Comparison of ENCODE assay signal across 8 cellular contexts in the genomic region with DNA sequence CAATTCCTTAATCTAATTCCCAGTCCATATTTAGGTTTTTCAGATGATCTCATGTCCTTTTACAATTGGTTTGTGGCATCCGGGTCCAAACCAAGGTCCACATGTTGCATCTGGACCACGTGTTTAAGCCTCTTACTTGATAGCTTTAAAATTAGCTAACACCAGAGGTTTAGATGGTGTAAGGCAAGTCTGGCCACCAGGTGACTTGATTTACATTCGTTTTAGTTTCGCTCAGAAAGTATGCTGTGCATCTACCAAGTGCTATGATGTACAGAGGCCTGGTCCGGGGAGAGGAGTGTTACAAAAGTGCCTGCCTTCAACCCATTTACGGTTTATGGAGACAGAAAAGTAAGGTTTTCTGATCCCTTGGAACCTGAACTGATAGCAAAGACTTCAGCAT. TPM values are rescaled to one million over a fixed set of nuclear protein-coding genes. Genes with fewer than 3 reads are reported as not detected.
DNase-seq lines count a peak whose midpoint lies in the region; ATAC-seq and TF ChIP-seq lines count a peak whose summit lies in the region.

No MANE protein-coding gene starts in this region.

- peaks cover 13 to 23% of the 10 kb centered on the region in 2 donors for H3K36me3 Mint-ChIP-seq in CD14-positive monocyte
- peaks cover 10 to 23% (median 12%) of the 10 kb centered on the region in 3 donors for H3K36me3 Mint-ChIP-seq in naive thymus-derived CD8-positive, alpha-beta T cell

- DNase-seq in CD14-positive monocyte (ENCODE audit: low spot score) (no peak), RPMI8226 (peak; percentile 51), cerebellar cortex (ENCODE audit: low spot score) (peak; percentile 33), cortex of kidney (lab: John Stamatoyannopoulos, UW) (no peak), HCEC 1CT (no peak), head of caudate nucleus (no peak)
- DNase-seq in naive thymus-derived CD8-positive, alpha-beta T cell, result peak in 6 of 10 donors; percentile 5 to 40 (median 28)

- H3K4me1 Mint-ChIP-seq in CD14-positive monocyte, result peaks cover 25% of the 10 kb centered on the region
- H3K4me1 Mint-ChIP-seq in naive thymus-derived CD8-positive, alpha-beta T cell, result peaks cover 16 to 51% (median 49%) of the 10 kb centered on the region in 4 donors

- peaks cover 0 to 1% (median 0%) of the 10 kb centered on the region in 7 donors for H3K9me3 Mint-ChIP-seq in CD14-positive monocyte
- no peaks in the 10 kb centered on the region for H3K9me3 Mint-ChIP-seq in naive thymus-derived CD8-positive, alpha-beta T cell

- no peak for TF ChIP-seq CTCF in CD14-positive monocyte (IDR thresholded peaks at IDR 0.05)

- H3K4me3 Mint-ChIP-seq in CD14-positive monocyte, result peak overlapping the region; percentile 28 to 93
- H3K4me3 Mint-ChIP-seq in naive thymus-derived CD8-positive, alpha-beta T cell, result peak overlapping the region; percentile 88 to 96 (median 92)

- H3K27ac Mint-ChIP-seq in CD14-positive monocyte, result peak overlapping the region; percentile 95 to 99 (median 98)
- H3K27ac Mint-ChIP-seq in naive thymus-derived CD8-positive, alpha-beta T cell, result peak overlapping the region; percentile 93 to 100 (median 99)

- intact Hi-C loops in CD14-positive monocyte (cut with micrococcal nuclease) (loop anchor here (5.0 to 10.0 kb wide), 5 partner anchors 43 to 490 kb away; a partner anchor contains a TSS), head of caudate nucleus (cut with DNase I) (no loop called here)

- ATAC-seq in GM21515 (IDR thresholded peaks at IDR 0.05; ENCODE audit: unreplicated experiment), result peak; percentile 34
- ATAC-seq in naive thymus-derived CD8-positive, alpha-beta T cell, result no peak

- H3K27me3 Mint-ChIP-seq in CD14-positive monocyte (ENCODE audit: low read depth in 3 of 3), result peaks cover 0 to 2% (median 0%) of the 10 kb centered on the region in 3 donors
- no peaks in the 10 kb centered on the region for H3K27me3 Mint-ChIP-seq in naive thymus-derived CD8-positive, alpha-beta T cell

- POLR2A ChIA-PET in naive thymus-derived CD8-positive, alpha-beta T cell (lab: Charles Lee), result interaction anchor here (0.6 to 2.7 kb wide), 12 partner anchors 64 to 1639 kb away, joined by 3 to 15 read pairs (median 4); a partner anchor contains a TSS

RNA-seq across cellular contexts. Expression of a gene that starts 0.9 kb away (rescaled TPM):
- polyA plus RNA-seq in CD14-positive monocyte, result 10 to 100 TPM; 62.9 to 63.4 TPM
- 10 to 100 TPM; 77.1 to 83.0 TPM for total RNA-seq in naive thymus-derived CD8-positive, alpha-beta T cell
- polyA plus RNA-seq in naive thymus-derived CD8-positive, alpha-beta T cell, result 10 to 100 TPM; 62.5 to 83.7 (median 62.8) TPM

Comparison
In these comparisons a context has a peak if more than half of its experiments do, and no peak if none do; other contexts are left out.
1. DNase-seq: peak in RPMI8226 (single experiment), cerebellar cortex (single experiment) and naive thymus-derived CD8-positive, alpha-beta T cell (6 of 10); none in CD14-positive monocyte (single experiment), cortex of kidney (single experiment), HCEC 1CT (single experiment) and head of caudate nucleus (0 of 42).